9 cellular contexts compared by ENCODE assay signal in genomic region chr10:74078037-74078436, GRCh38.
DNase-seq lines count a peak whose midpoint lies in the region; ATAC-seq, FAIRE-seq and TF ChIP-seq lines count a peak whose summit lies in the region.
"Had no signal": no experiment of that assay in that cellular context is flagged by ENCODE, and none has a peak within 500 bp of the region (broad histone marks: within the 10 kb centered on the region; RNA-seq: fewer than 3 reads in every experiment).

No MANE protein-coding gene starts in this region.

- BruUV-seq in MCF 10A (replicated peaks; lab: Mats Ljungman, UMichigan): no TSS peak

- H3K27ac ChIP-seq in pancreas: no peak overlapping the region

- H3K4me1 Mint-ChIP-seq in MCF 10A (ENCODE audit: insufficient read depth, unreplicated experiment): peaks cover 23% of the 10 kb centered on the region

- peaks cover 0 to 11% (median 0%) of the 10 kb centered on the region in 3 donors for H3K4me1 ChIP-seq in pancreas

- no peak overlapping the region for H3K4me3 Mint-ChIP-seq in MCF 10A (ENCODE audit: unreplicated experiment)

- ATAC-seq in HG03432 (IDR thresholded peaks at IDR 0.05; ENCODE audit: unreplicated experiment): peak; percentile 64
- ATAC-seq in pancreas: peak in 3 of 4 donors; percentile 36 to 62 (median 43)

- WGBS in pancreas, 2 donors: 37 to 48% methylated on average over 1 of the region's 1 CpG

- TF ChIP-seq CTCF in pancreas (IDR thresholded peaks at IDR 0.05) (no peak), MCF 10A (IDR thresholded peaks at IDR 0.05; ENCODE audit: unreplicated experiment) (no peak)

- no peaks in the 10 kb centered on the region for H3K9me3 ChIP-seq in pancreas

- no peaks in the 10 kb centered on the region for H3K27me3 Mint-ChIP-seq in MCF 10A (ENCODE audit: insufficient read depth, unreplicated experiment)

- H3K36me3 ChIP-seq in pancreas: peaks cover 0 to 20% (median 11%) of the 10 kb centered on the region in 3 donors

- H3K4me3 ChIP-seq in pancreas: no peak overlapping the region

- no peaks in the 10 kb centered on the region for H3K27me3 ChIP-seq in pancreas

- H3K27ac Mint-ChIP-seq in MCF 10A (ENCODE audit: low read depth, unreplicated experiment): no peak overlapping the region

- no peaks in the 10 kb centered on the region for H3K9me3 Mint-ChIP-seq in MCF 10A (ENCODE audit: unreplicated experiment)

- FAIRE-seq in pancreas (lab: Jason Lieb, UNC): no peak

- H3K36me3 Mint-ChIP-seq in MCF 10A (ENCODE audit: insufficient read depth, unreplicated experiment): peaks cover 54% of the 10 kb centered on the region

- DNase-seq in EH (ENCODE audit: low read depth) (peak; percentile 76), pancreas (no peak), NCI-H187 (lab: John Stamatoyannopoulos, UW) (no peak), MCF 10A (ENCODE audit: unreplicated experiment) (no peak), NCI-H510A treated with DMSO at 0.1 percent for 48 hours (lab: John Stamatoyannopoulos, UW) (no peak), NCI-H1092 treated with DMSO at 0.1 percent for 48 hours (lab: John Stamatoyannopoulos, UW) (no peak)
- peak in 2 of 3 experiments; percentile 25 to 27 for DNase-seq in activated CD8-positive, alpha-beta memory T cell treated with anti-CD3 and anti-CD28 coated beads for 48 hours (ENCODE audit: low read depth in 2 of 3, low spot score in 2 of 3)
- DNase-seq: mammary epithelial cell had no signal

- CTCF ChIA-PET in MCF 10A (lab: Yijun Ruan, JAX): interaction anchor here (0.6 to 4.9 kb wide), 3 partner anchors 190 to 355 kb away, joined by 3 to 60 read pairs (median 6); no protein-coding TSS in a partner anchor

- intact Hi-C loops in pancreas (cut with DNase I): loop anchor here in 1 of 3 donors (10.0 kb wide), 1 partner anchor 193 kb away; no protein-coding TSS in a partner anchor
- intact Hi-C loops in MCF 10A (cut with micrococcal nuclease): no loop called here

- POLR2A ChIA-PET in MCF 10A (lab: Yijun Ruan, JAX): interaction anchor here (1.0 to 6.0 kb wide), 4 partner anchors 22 to 190 kb away, joined by 3 to 55 read pairs (median 30); partner anchors contain the start of gene VCL

Comparison
In these comparisons a context has a peak if more than half of its experiments do, and no peak if none do; other contexts are left out.
1. DNase-seq: peak in EH (single experiment) and activated CD8-positive, alpha-beta memory T cell treated with anti-CD3 and anti-CD28 coated beads for 48 hours (2 of 3); none in pancreas (0 of 6), NCI-H187 (0 of 2), MCF 10A (single experiment), NCI-H510A treated with DMSO at 0.1 percent for 48 hours (single experiment) and NCI-H1092 treated with DMSO at 0.1 percent for 48 hours (single experiment).